Comparison of ENCODE assay signal across 8 cellular contexts in the genomic region with DNA sequence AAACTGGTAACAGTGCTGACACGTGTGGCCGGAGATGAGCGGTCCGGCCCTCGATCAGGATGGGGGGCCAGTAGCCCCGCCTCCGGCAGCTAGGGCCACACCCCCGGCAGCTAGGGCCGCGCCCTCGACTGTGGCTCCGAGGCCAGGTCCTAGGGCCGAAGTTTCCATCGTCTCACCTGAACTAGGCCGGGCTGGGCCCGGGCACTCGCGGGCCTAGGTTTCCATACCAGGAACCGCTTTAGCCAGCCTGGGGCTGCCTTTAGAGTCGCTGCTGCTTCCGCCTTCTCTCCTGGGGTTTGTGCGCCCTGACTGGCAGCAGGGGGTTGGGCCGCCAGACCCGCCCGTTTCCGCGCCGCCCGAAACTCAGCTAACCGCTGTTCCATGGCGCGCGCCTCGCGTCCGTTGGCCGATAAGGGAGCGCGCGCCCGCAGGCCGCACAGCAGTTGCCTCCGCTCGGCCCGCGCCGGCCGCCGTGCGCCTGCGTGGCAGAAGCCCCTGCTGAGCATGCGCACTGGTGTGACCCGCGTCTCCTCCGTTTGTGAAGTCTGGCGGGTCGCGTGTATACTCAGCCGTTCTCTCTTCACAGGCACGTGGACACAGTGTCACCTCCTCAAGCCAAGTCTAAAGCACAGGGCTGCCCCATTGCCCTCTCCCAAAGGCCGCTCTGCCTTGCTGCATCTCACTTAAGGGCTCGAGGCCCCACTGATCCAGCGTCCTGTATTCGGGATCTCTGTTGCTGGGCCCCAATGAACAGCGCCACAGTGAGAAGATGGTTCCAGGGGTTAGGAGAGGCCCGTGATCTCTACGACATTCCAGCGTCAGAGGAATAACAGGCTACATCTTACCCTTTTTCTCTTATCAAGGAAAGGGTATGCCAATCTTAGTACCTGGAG. TPM values are rescaled to one million over a fixed set of nuclear protein-coding genes. Genes with fewer than 3 reads are reported as not detected.
A peak's percentile ranks its signal among the peaks of the same experiment; 100 is the strongest.
DNase-seq lines count a peak whose midpoint lies in the region; ATAC-seq and TF ChIP-seq lines count a peak whose summit lies in the region.

A gene with protein sequence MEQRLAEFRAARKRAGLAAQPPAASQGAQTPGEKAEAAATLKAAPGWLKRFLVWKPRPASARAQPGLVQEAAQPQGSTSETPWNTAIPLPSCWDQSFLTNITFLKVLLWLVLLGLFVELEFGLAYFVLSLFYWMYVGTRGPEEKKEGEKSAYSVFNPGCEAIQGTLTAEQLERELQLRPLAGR (minus strand): TSS at position 480 of the 893 bp plus-strand sequence. CDS start 97 bp downstream, at position 383.

- no peaks in the 10 kb centered on the region for H3K36me3 ChIP-seq in right atrium auricular region
- H3K36me3 ChIP-seq in psoas muscle (ENCODE audit: insufficient read depth in 1 of 2, low read depth in 1 of 2): peaks cover under 1 to 4% of the 10 kb centered on the region in 2 donors
- no peaks in the 10 kb centered on the region for H3K36me3 ChIP-seq in urinary bladder (ENCODE audit: insufficient read depth)

- peak in 1 of 2 donors; percentile 7 for TF ChIP-seq CTCF in right atrium auricular region (IDR thresholded peaks at IDR 0.05)
- no peak for TF ChIP-seq CTCF in psoas muscle (IDR thresholded peaks at IDR 0.05)

- WGBS in psoas muscle, 3 donors: 1% methylated on average over 63 to 68 of the region's 68 CpGs
- 1% methylated on average over 68 of the region's 68 CpGs for WGBS in urinary bladder

- peak; percentile 94 for ATAC-seq in GM18502 (IDR thresholded peaks at IDR 0.05; ENCODE audit: poor library complexity, unreplicated experiment)
- ATAC-seq in HG02938 (IDR thresholded peaks at IDR 0.05; ENCODE audit: unreplicated experiment): peak; percentile 90
- peak; percentile 96 to 99 (median 98) for ATAC-seq in psoas muscle

- DNase-seq in NCI-H1694 treated with DMSO at 0.1 percent for 48 hours (lab: John Stamatoyannopoulos, UW): peak; percentile 84
- peak; percentile 76 to 99 (median 87) for DNase-seq in T-helper 2 cell
- DNase-seq in anterior cingulate cortex (lab: John Stamatoyannopoulos, UW): peak; percentile 7 to 92 (median 82)
- DNase-seq in right atrium auricular region (ENCODE audit: low spot score): peak; percentile 91
- peak; percentile 94 to 96 for DNase-seq in psoas muscle

- H3K4me1 ChIP-seq in right atrium auricular region (peaks cover 0 to 16% of the 10 kb centered on the region in 2 donors), psoas muscle (peaks cover 17% of the 10 kb centered on the region), urinary bladder (ENCODE audit: insufficient read depth) (peaks cover 2% of the 10 kb centered on the region)

- intact Hi-C loops in psoas muscle (cut with DNase I): no loop called here

- H3K27ac ChIP-seq in right atrium auricular region (peak within 1 kb of the TSS; percentile 96 to 99), psoas muscle (peak within 1 kb of the TSS; percentile 97), urinary bladder (ENCODE audit: low read depth) (peak within 1 kb of the TSS; percentile 89)

- peak within 1 kb of the TSS; percentile 69 to 78 for H3K4me3 ChIP-seq in right atrium auricular region
- peak within 1 kb of the TSS; percentile 90 for H3K4me3 ChIP-seq in psoas muscle
- H3K4me3 ChIP-seq in urinary bladder (ENCODE audit: low read depth, low read length): peak within 1 kb of the TSS; percentile 61

- H3K9me3 ChIP-seq in right atrium auricular region (no peaks in the 10 kb centered on the region), psoas muscle (no peaks in the 10 kb centered on the region)

- no peaks in the 10 kb centered on the region for H3K27me3 ChIP-seq in right atrium auricular region
- H3K27me3 ChIP-seq in psoas muscle (ENCODE audit: insufficient read depth in 3 of 3, low read length in 2 of 3): no peaks in the 10 kb centered on the region

RNA-seq across cellular contexts. Expression of the gene that starts here (rescaled TPM):
- total RNA-seq in right atrium auricular region (10 to 100 TPM; 10.3 to 10.5 TPM), psoas muscle (1 to 10 TPM; 4.8 to 8.2 (median 5.5) TPM), urinary bladder (20.1 TPM)
- polyA plus RNA-seq in psoas muscle (10 to 100 TPM in 1 of 3 donors, 1 to 10 TPM in 2; 5.4 to 12.4 (median 9.2) TPM), urinary bladder (12.6 TPM)

Comparison
In these comparisons a context has a peak if more than half of its experiments do, and no peak if none do; other contexts are left out.
1. Peak in every context shown above with its lines: DNase-seq, ATAC-seq, H3K4me3 ChIP-seq and H3K27ac ChIP-seq.